18 cellular contexts compared by ENCODE assay signal in genomic region chr4:118972167-118972566, GRCh38.
A peak's percentile ranks its signal among the peaks of the same experiment; 100 is the strongest.
DNase-seq lines count a peak whose midpoint lies in the region; ATAC-seq, FAIRE-seq and TF ChIP-seq lines count a peak whose summit lies in the region.
"Had no signal": no experiment of that assay in that cellular context is flagged by ENCODE, and none has a peak within 500 bp of the region (broad histone marks: within the 10 kb centered on the region; RNA-seq: fewer than 3 reads in every experiment).

No MANE protein-coding gene starts in this region.

- no peaks in the 10 kb centered on the region for H4K20me1 ChIP-seq in MM.1S (ENCODE audit: insufficient read depth, low read length)
- H4K20me1 ChIP-seq: BLaER1 had no signal

- H3K9ac ChIP-seq in MM.1S (ENCODE audit: low read length) = no peak overlapping the region
- H3K9ac ChIP-seq: BLaER1 had no signal

- H3K9me2 ChIP-seq in MM.1S (replicated peaks; ENCODE audit: insufficient read depth, low read length) = no peaks in the 10 kb centered on the region

- peaks cover 12% of the 10 kb centered on the region for H3F3A ChIP-seq in MM.1S (ENCODE audit: insufficient read depth, low read length)

- TF ChIP-seq CTCF in heart left ventricle (IDR thresholded peaks at IDR 0.05) = no peak
- TF ChIP-seq CTCF in gastrocnemius medialis (IDR thresholded peaks at IDR 0.05 in 4 of 5, conservative IDR thresholded peaks at IDR 0.05 in 1 of 5) = no peak
- no peak for TF ChIP-seq CTCF in uterus (IDR thresholded peaks at IDR 0.05)
- no peak for TF ChIP-seq CTCF in MM.1S (IDR thresholded peaks at IDR 0.05; ENCODE audit: low read length)
- TF ChIP-seq CTCF in pancreas (IDR thresholded peaks at IDR 0.05) = no peak

- H3K79me2 ChIP-seq in MM.1S (ENCODE audit: low read length) = no peaks in the 10 kb centered on the region

- ATAC-seq in heart left ventricle (no peak), right cardiac atrium (no peak), gastrocnemius medialis (no peak), GM18861 (IDR thresholded peaks at IDR 0.05; ENCODE audit: unreplicated experiment) (no peak), pancreas (no peak)

- H2AFZ ChIP-seq in MM.1S (ENCODE audit: low read length) = no peak overlapping the region

- H3K27me3 ChIP-seq in heart left ventricle (no peaks in the 10 kb centered on the region), right cardiac atrium (ENCODE audit: control insufficient read depth, insufficient read depth) (no peaks in the 10 kb centered on the region), gastrocnemius medialis (no peaks in the 10 kb centered on the region), uterus (no peaks in the 10 kb centered on the region), MM.1S (replicated peaks; ENCODE audit: insufficient read depth, low read length) (no peaks in the 10 kb centered on the region), pancreas (no peaks in the 10 kb centered on the region)
- H3K27me3 ChIP-seq: BLaER1 had no signal

- in situ Hi-C loops in gastrocnemius medialis (cut with MboI; ENCODE audit: low sequenced_read_pairs in 4 of 4) = loop anchor here (5.0 to 10.0 kb wide), 3 partner anchors 200 to 227 kb away; no protein-coding TSS in a partner anchor

- no peak for FAIRE-seq in pancreas (lab: Jason Lieb, UNC)

- DNase-seq in heart left ventricle (peak in 1 of 5 donors; percentile 37), right cardiac atrium (no peak), kidney tubule cell (ENCODE audit: low spot score) (peak; percentile 25), gastrocnemius medialis (no peak), uterus (no peak), MM.1S (no peak), pancreas (no peak)
- DNase-seq: 8988T; CD8-positive, alpha-beta memory T cell; EL; H9; KG1; NCI-H1092; NCI-H1694 treated with DMSO at 0.1 percent for 48 hours; NCI-H345; NCI-H526 treated with DMSO at 0.1 percent for 48 hours had no signal

- H3K4me3 ChIP-seq in heart left ventricle = no peak overlapping the region
- H3K4me3 ChIP-seq in right cardiac atrium (ENCODE audit: low read length) = no peak overlapping the region
- no peak overlapping the region for H3K4me3 ChIP-seq in gastrocnemius medialis
- H3K4me3 ChIP-seq in uterus = no peak overlapping the region
- no peak overlapping the region for H3K4me3 ChIP-seq in MM.1S (ENCODE audit: low read length)
- H3K4me3 ChIP-seq in pancreas = no peak overlapping the region
- H3K4me3 ChIP-seq: BLaER1 had no signal

- WGBS in heart left ventricle, 4 donors = 27 to 47% (median 42%) methylated on average over 2 of the region's 2 CpGs
- WGBS in right cardiac atrium = 58% methylated on average over 2 of the region's 2 CpGs
- WGBS in pancreas, 2 donors = 66 to 73% methylated on average over 2 of the region's 2 CpGs

- H3K4me1 ChIP-seq in heart left ventricle (peaks cover 0 to 82% (median 50%) of the 10 kb centered on the region in 12 donors), right cardiac atrium (ENCODE audit: control insufficient read depth, insufficient read depth, low read length) (peaks cover 7% of the 10 kb centered on the region), gastrocnemius medialis (peaks cover 55 to 71% of the 10 kb centered on the region in 2 donors), uterus (peaks cover 3 to 15% of the 10 kb centered on the region in 2 donors), MM.1S (ENCODE audit: low read length) (peaks cover 14% of the 10 kb centered on the region), pancreas (peaks cover 0 to 13% (median 11%) of the 10 kb centered on the region in 3 donors)

- H3K9me3 ChIP-seq in heart left ventricle = no peaks in the 10 kb centered on the region
- H3K9me3 ChIP-seq in right cardiac atrium (ENCODE audit: control insufficient read depth, low read length) = no peaks in the 10 kb centered on the region
- H3K9me3 ChIP-seq in gastrocnemius medialis = no peaks in the 10 kb centered on the region
- H3K9me3 ChIP-seq in uterus = no peaks in the 10 kb centered on the region
- no peaks in the 10 kb centered on the region for H3K9me3 ChIP-seq in MM.1S (replicated peaks; ENCODE audit: insufficient read depth, low read length)
- no peaks in the 10 kb centered on the region for H3K9me3 ChIP-seq in pancreas
- H3K9me3 ChIP-seq: BLaER1 had no signal

- H3K36me3 ChIP-seq in heart left ventricle (peaks cover 0 to 2% (median 0%) of the 10 kb centered on the region in 9 donors), gastrocnemius medialis (no peaks in the 10 kb centered on the region), uterus (no peaks in the 10 kb centered on the region), MM.1S (replicated peaks; ENCODE audit: insufficient read depth, low read length) (no peaks in the 10 kb centered on the region), pancreas (no peaks in the 10 kb centered on the region)
- H3K36me3 ChIP-seq: BLaER1 had no signal

- H3K27ac ChIP-seq in heart left ventricle = peak overlapping the region in 9 of 12 donors; percentile 0 to 84 (median 28)
- no peak overlapping the region for H3K27ac ChIP-seq in right cardiac atrium (ENCODE audit: low read length)
- peak overlapping the region; percentile 87 to 99 (median 92) for H3K27ac ChIP-seq in gastrocnemius medialis
- peak overlapping the region; percentile 84 to 88 for H3K27ac ChIP-seq in uterus
- no peak overlapping the region for H3K27ac ChIP-seq in MM.1S (ENCODE audit: low read length)
- H3K27ac ChIP-seq in pancreas = no peak overlapping the region
- H3K27ac ChIP-seq: BLaER1 had no signal

- no peak overlapping the region for H3K4me2 ChIP-seq in MM.1S (ENCODE audit: low read depth, low read length)
- H3K4me2 ChIP-seq: BLaER1 had no signal

- intact Hi-C loops in heart left ventricle (cut with DNase I) (loop anchor here in 2 of 10 donors (5.0 kb wide), 1 partner anchor 230 kb away; no protein-coding TSS in a partner anchor), right cardiac atrium (cut with DNase I) (loop anchor here in 1 of 4 donors (10.0 kb wide), 1 partner anchor 227 kb away; no protein-coding TSS in a partner anchor), gastrocnemius medialis (cut with DNase I; ENCODE audit: low total_unique reads) (no loop called here), uterus (cut with DNase I; ENCODE audit: low total_unique reads) (loop anchor here (10.0 kb wide), 1 partner anchor 237 kb away; no protein-coding TSS in a partner anchor), pancreas (cut with DNase I) (no loop called here)

- TF ChIP-seq POLR2A in heart left ventricle (IDR thresholded peaks at IDR 0.05) (no peak), gastrocnemius medialis (IDR thresholded peaks at IDR 0.05) (no peak), uterus (IDR thresholded peaks at IDR 0.05) (no peak)

Comparison
In these comparisons a context has a peak if more than half of its experiments do, and no peak if none do; other contexts are left out.
1. H3K27ac ChIP-seq: peak in heart left ventricle (9 of 12), gastrocnemius medialis (4 of 4) and uterus (2 of 2); none in right cardiac atrium (single experiment), MM.1S (single experiment) and pancreas (0 of 4).